12 cellular contexts compared by ENCODE assay signal in the genomic region with DNA sequence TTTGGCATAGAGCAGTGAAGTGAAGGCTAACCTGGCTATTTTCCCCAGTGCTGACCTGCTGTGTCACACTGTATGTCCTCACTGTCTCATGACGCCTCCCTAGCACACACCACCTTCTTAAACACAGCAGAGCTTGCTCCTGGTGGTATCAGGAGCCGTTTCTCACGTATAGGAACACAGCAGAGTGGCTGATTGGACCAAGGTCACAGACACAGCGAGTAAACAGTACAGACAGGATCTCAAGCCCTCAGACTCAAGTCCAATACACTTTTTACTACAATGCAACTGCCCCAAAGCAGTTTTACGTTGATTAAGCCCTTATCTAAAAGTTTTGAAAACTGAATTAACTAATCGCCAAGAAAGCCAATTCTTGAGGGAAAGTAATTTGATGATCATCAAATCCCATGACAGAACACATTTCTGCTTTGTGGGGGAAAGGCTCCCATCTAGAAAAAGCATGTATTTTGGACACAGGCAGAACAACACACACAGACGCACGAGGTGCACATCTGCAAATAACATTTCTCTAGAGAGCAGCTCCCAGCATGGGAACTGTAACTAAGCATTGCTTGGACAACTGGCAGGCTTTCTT. TPM values are rescaled to one million over a fixed set of nuclear protein-coding genes. Genes with fewer than 3 reads are reported as not detected.
DNase-seq lines count a peak whose midpoint lies in the region; ATAC-seq and TF ChIP-seq lines count a peak whose summit lies in the region.
"Had no signal": no experiment of that assay in that cellular context is flagged by ENCODE, and none has a peak within 500 bp of the region (broad histone marks: within the 10 kb centered on the region; RNA-seq: fewer than 3 reads in every experiment).

No MANE protein-coding gene starts in this region.

- peak; percentile 31 for DNase-seq in GM23248
- peak; percentile 50 for DNase-seq in amniotic epithelial cell (ENCODE audit: low read depth)
- DNase-seq in left ventricle myocardium inferior: no peak
- DNase-seq in gastrocnemius medialis: peak; percentile 69 to 77
- DNase-seq in ovary: no peak
- no peak for DNase-seq in HuH-7 (ENCODE audit: low spot score)
- no peak for DNase-seq in T-helper 9 cell
- DNase-seq: activated CD4-positive, alpha-beta T cell treated with anti-CD3 and anti-CD28 coated beads for 4 hours; GDM1; stimulated activated naive CD4-positive, alpha-beta T cell treated with Interleukin-2 at 50 U/mL for 16 hours; SW 1271 had no signal

- WGBS in GM23248 (ENCODE audit: low coverage in 1 of 2, low lambda C conversion rate in 2 of 2, missing lambda C conversion rate in 2 of 2), 2 experiments: 66% methylated on average over 8 of the region's 8 CpGs
- WGBS in ovary, 3 donors: 6 to 14% (median 7%) methylated on average over 8 of the region's 8 CpGs

- H3K79me2 ChIP-seq in GM23248 (ENCODE audit: insufficient read depth): peaks cover 100% of the 10 kb centered on the region

- intact Hi-C loops in left ventricle myocardium inferior (cut with micrococcal nuclease) (no loop called here), gastrocnemius medialis (cut with DNase I; ENCODE audit: low total_unique reads) (loop anchor here (1.0 kb wide), 1 partner anchor 20 kb away; no protein-coding TSS in a partner anchor), ovary (cut with DNase I) (no loop called here)

- H3K9ac ChIP-seq in GM23248: no peak overlapping the region

- H3K27ac ChIP-seq in GM23248 (no peak overlapping the region), left ventricle myocardium inferior (replicated peaks) (peak overlapping the region; percentile 88), gastrocnemius medialis (peak overlapping the region; percentile 75 to 88 (median 82)), ovary (no peak overlapping the region)

- in situ Hi-C loops in GM23248 (cut with MboI): no loop called here
- in situ Hi-C loops in gastrocnemius medialis (cut with MboI; ENCODE audit: low sequenced_read_pairs in 4 of 4): no loop called here

- TF ChIP-seq EP300 in ovary (IDR thresholded peaks at IDR 0.05): no peak

- no peak for TF ChIP-seq CTCF in left ventricle myocardium inferior (IDR thresholded peaks at IDR 0.05; ENCODE audit: borderline replicate concordance)
- no peak for TF ChIP-seq CTCF in gastrocnemius medialis (IDR thresholded peaks at IDR 0.05 in 4 of 5, conservative IDR thresholded peaks at IDR 0.05 in 1 of 5)
- TF ChIP-seq CTCF in ovary (IDR thresholded peaks at IDR 0.05): no peak

- H3K9me3 ChIP-seq in GM23248 (ENCODE audit: low read depth): no peaks in the 10 kb centered on the region
- H3K9me3 ChIP-seq in left ventricle myocardium inferior (replicated peaks): no peaks in the 10 kb centered on the region
- H3K9me3 ChIP-seq in gastrocnemius medialis: no peaks in the 10 kb centered on the region
- H3K9me3 ChIP-seq in ovary: no peaks in the 10 kb centered on the region

- peak in 1 of 2 donors; percentile 18 for TF ChIP-seq POLR2A in gastrocnemius medialis (IDR thresholded peaks at IDR 0.05)
- no peak for TF ChIP-seq POLR2A in ovary (IDR thresholded peaks at IDR 0.05)
- TF ChIP-seq POLR2A in GM18505 (IDR thresholded peaks at IDR 0.05; ENCODE audit: borderline replicate concordance, extremely low read depth, insufficient read depth, insufficient read length): no peak

- no peaks in the 10 kb centered on the region for H3K9me2 ChIP-seq in GM23248 (ENCODE audit: insufficient read depth)

- H4K20me1 ChIP-seq in GM23248 (ENCODE audit: insufficient read depth): 0 out of 2 replicates have a peak, but pooled peaks cover 4% of the 10 kb centered on the region

- H3F3A ChIP-seq in GM23248 (ENCODE audit: insufficient read depth): peaks cover 2% of the 10 kb centered on the region

- H3K4me3 ChIP-seq in GM23248 (no peak overlapping the region), left ventricle myocardium inferior (peak overlapping the region; percentile 45), gastrocnemius medialis (peak overlapping the region in 2 of 4 donors; percentile 1 to 12), ovary (no peak overlapping the region)

- H3K27me3 ChIP-seq in GM23248 (replicated peaks; ENCODE audit: insufficient read depth) (no peaks in the 10 kb centered on the region), left ventricle myocardium inferior (ENCODE audit: low read depth) (no peaks in the 10 kb centered on the region), gastrocnemius medialis (no peaks in the 10 kb centered on the region), ovary (no peaks in the 10 kb centered on the region)

- H3K36me3 ChIP-seq in GM23248 (ENCODE audit: low read depth) (no peaks in the 10 kb centered on the region), left ventricle myocardium inferior (no peaks in the 10 kb centered on the region), gastrocnemius medialis (no peaks in the 10 kb centered on the region), ovary (no peaks in the 10 kb centered on the region)

- H3K4me1 ChIP-seq in GM23248 (ENCODE audit: insufficient read depth) (peaks cover 21% of the 10 kb centered on the region), left ventricle myocardium inferior (peaks cover 97% of the 10 kb centered on the region), gastrocnemius medialis (peaks cover 60 to 65% of the 10 kb centered on the region in 2 donors), ovary (ENCODE audit: insufficient read depth) (peaks cover 7% of the 10 kb centered on the region)

- H3K4me2 ChIP-seq in GM23248 (ENCODE audit: unreplicated experiment): peak overlapping the region; percentile 22

- ATAC-seq in gastrocnemius medialis (peak; percentile 95 to 96), GM18505 (IDR thresholded peaks at IDR 0.05; ENCODE audit: unreplicated experiment) (no peak)

- H2AFZ ChIP-seq in GM23248: no peak overlapping the region

RNA-seq across cellular contexts. Expression of a gene that starts 15.2 kb away (rescaled TPM):
- 11.6 and 47.7 TPM in 2 replicates for total RNA-seq in GM23248 (2014; rRNA removed; shearing (Covaris generic))
- 45.8 and 53.3 TPM in 2 replicates for polyA plus RNA-seq in GM23248 (2016; fragmentation: Nextera tagmentation; extraction: Ambion mirVana)
- total RNA-seq in left ventricle myocardium inferior: 53.7 TPM
- total RNA-seq in gastrocnemius medialis: 10 to 100 TPM; 20.0 to 31.5 (median 28.0) TPM
- total RNA-seq in ovary: 10 to 100 TPM; 26.8 to 63.8 (median 56.5) TPM
- 100 to 1,000 TPM in 1 of 2 donors, 10 to 100 TPM in 1; 26.0 to 113 TPM for polyA plus RNA-seq in ovary

Comparison
In these comparisons a context has a peak if more than half of its experiments do, and no peak if none do; other contexts are left out.
1. DNase-seq: peak in GM23248 (single experiment), amniotic epithelial cell (single experiment) and gastrocnemius medialis (2 of 2); none in left ventricle myocardium inferior (single experiment), ovary (0 of 5), HuH-7 (single experiment) and T-helper 9 cell (single experiment).
2. H3K27ac ChIP-seq: peak in left ventricle myocardium inferior (single experiment) and gastrocnemius medialis (4 of 4); none in GM23248 (single experiment) and ovary (0 of 2).